7 cellular contexts compared by ENCODE assay signal in genomic region chr3:11140054-11140712, GRCh38. TPM values are rescaled to one million over a fixed set of nuclear protein-coding genes. Genes with fewer than 3 reads are reported as not detected.
DNase-seq lines count a peak whose midpoint lies in the region; ATAC-seq and TF ChIP-seq lines count a peak whose summit lies in the region.

No MANE protein-coding gene starts in this region.

- H3K27ac Mint-ChIP-seq in activated T-helper 1 cell treated with anti-CD3 and anti-CD28 coated beads, Interleukin-12 subunit alpha, Interleukin-12 subunit beta, Interleukin-2, Interleukin-4 antibody, amounts not matched to agents 30 ng/mL and 10 ng/mL and 1 ng/mL, durations not matched to agents 14 hours and 24 hours and 36 hours = peak overlapping the region; percentile 24
- peak overlapping the region in 1 of 10 donors; percentile 9 for H3K27ac Mint-ChIP-seq in naive thymus-derived CD8-positive, alpha-beta T cell

- no peaks in the 10 kb centered on the region for H3K9me3 ChIP-seq in esophagus muscularis mucosa

- no peaks in the 10 kb centered on the region for H3K36me3 Mint-ChIP-seq in activated T-helper 1 cell treated with anti-CD3 and anti-CD28 coated beads, Interleukin-12 subunit alpha, Interleukin-12 subunit beta, Interleukin-2, Interleukin-4 antibody, amounts not matched to agents 30 ng/mL and 10 ng/mL and 1 ng/mL, durations not matched to agents 14 hours and 24 hours and 36 hours (ENCODE audit: low read depth)
- no peaks in the 10 kb centered on the region for H3K36me3 Mint-ChIP-seq in naive thymus-derived CD8-positive, alpha-beta T cell

- TF ChIP-seq POLR2A in esophagus muscularis mucosa (IDR thresholded peaks at IDR 0.05; ENCODE audit: low read depth) = no peak

- H3K9me3 Mint-ChIP-seq in activated T-helper 1 cell treated with anti-CD3 and anti-CD28 coated beads, Interleukin-12 subunit alpha, Interleukin-12 subunit beta, Interleukin-2, Interleukin-4 antibody, amounts not matched to agents 30 ng/mL and 10 ng/mL and 1 ng/mL, durations not matched to agents 14 hours and 24 hours and 36 hours = no peaks in the 10 kb centered on the region
- peaks cover 0 to 5% (median 0%) of the 10 kb centered on the region in 9 donors for H3K9me3 Mint-ChIP-seq in naive thymus-derived CD8-positive, alpha-beta T cell

- POLR2A ChIA-PET in naive thymus-derived CD8-positive, alpha-beta T cell (lab: Charles Lee) = no interaction called here

- no peaks in the 10 kb centered on the region for H3K27me3 ChIP-seq in esophagus muscularis mucosa

- H3K4me1 ChIP-seq in esophagus muscularis mucosa = peaks cover 9 to 38% (median 24%) of the 10 kb centered on the region in 4 donors

- no peak overlapping the region for H3K27ac ChIP-seq in esophagus muscularis mucosa (replicated peaks in 1 of 4)

- H3K4me3 ChIP-seq in esophagus muscularis mucosa = no peak overlapping the region

- intact Hi-C loops in activated T-helper 1 cell treated with anti-CD3 and anti-CD28 coated beads, Interleukin-12 subunit alpha, Interleukin-12 subunit beta, Interleukin-2, Interleukin-4 antibody, amounts not matched to agents 30 ng/mL and 10 ng/mL and 1 ng/mL, durations not matched to agents 14 hours and 24 hours and 36 hours (cut with micrococcal nuclease) = loop anchor here (1.0 kb wide), 1 partner anchor 484 kb away; no protein-coding TSS in a partner anchor
- intact Hi-C loops in esophagus muscularis mucosa (cut with DNase I) = no loop called here

- no peak for TF ChIP-seq CTCF in esophagus muscularis mucosa (IDR thresholded peaks at IDR 0.05)

- DNase-seq in Kasumi-1 (lab: John Stamatoyannopoulos, UW) = peak; percentile 97
- peak; percentile 48 for DNase-seq in activated T-helper 1 cell treated with anti-CD3 and anti-CD28 coated beads, Interleukin-12 subunit alpha, Interleukin-12 subunit beta, Interleukin-2, Interleukin-4 antibody, amounts not matched to agents 30 ng/mL and 10 ng/mL and 1 ng/mL, durations not matched to agents 14 hours and 24 hours and 36 hours (ENCODE audit: low spot score)
- peak in 2 of 10 donors; percentile 30 to 56 for DNase-seq in naive thymus-derived CD8-positive, alpha-beta T cell
- no peak for DNase-seq in NK-92 treated with Interleukin-12 subunit alpha and Interleukin-12 subunit beta, amount 100 ng/mL, for 24 hours (lab: John Stamatoyannopoulos, UW)
- no peak for DNase-seq in esophagus muscularis mucosa (ENCODE audit: extremely low spot score)

- no peak for TF ChIP-seq EP300 in esophagus muscularis mucosa (IDR thresholded peaks at IDR 0.05)

- H3K4me3 Mint-ChIP-seq in activated T-helper 1 cell treated with anti-CD3 and anti-CD28 coated beads, Interleukin-12 subunit alpha, Interleukin-12 subunit beta, Interleukin-2, Interleukin-4 antibody, amounts not matched to agents 30 ng/mL and 10 ng/mL and 1 ng/mL, durations not matched to agents 14 hours and 24 hours and 36 hours = peak overlapping the region; percentile 52
- peak overlapping the region in 2 of 10 donors; percentile 14 to 46 for H3K4me3 Mint-ChIP-seq in naive thymus-derived CD8-positive, alpha-beta T cell

- H3K36me3 ChIP-seq in esophagus muscularis mucosa = no peaks in the 10 kb centered on the region

- peaks cover 22% of the 10 kb centered on the region for H3K4me1 Mint-ChIP-seq in activated T-helper 1 cell treated with anti-CD3 and anti-CD28 coated beads, Interleukin-12 subunit alpha, Interleukin-12 subunit beta, Interleukin-2, Interleukin-4 antibody, amounts not matched to agents 30 ng/mL and 10 ng/mL and 1 ng/mL, durations not matched to agents 14 hours and 24 hours and 36 hours (ENCODE audit: low read depth)
- H3K4me1 Mint-ChIP-seq in naive thymus-derived CD8-positive, alpha-beta T cell = peaks cover 7 to 24% (median 9%) of the 10 kb centered on the region in 4 donors

- ATAC-seq in GM18858 (IDR thresholded peaks at IDR 0.05; ENCODE audit: unreplicated experiment) (peak; percentile 97), GM21619 (IDR thresholded peaks at IDR 0.05; ENCODE audit: unreplicated experiment) (peak; percentile 97)
- ATAC-seq in naive thymus-derived CD8-positive, alpha-beta T cell = peak; percentile 25 to 59

- peaks cover 11% of the 10 kb centered on the region for H3K27me3 Mint-ChIP-seq in activated T-helper 1 cell treated with anti-CD3 and anti-CD28 coated beads, Interleukin-12 subunit alpha, Interleukin-12 subunit beta, Interleukin-2, Interleukin-4 antibody, amounts not matched to agents 30 ng/mL and 10 ng/mL and 1 ng/mL, durations not matched to agents 14 hours and 24 hours and 36 hours (ENCODE audit: insufficient read depth)
- peaks cover 1 to 28% (median 14%) of the 10 kb centered on the region in 5 donors for H3K27me3 Mint-ChIP-seq in naive thymus-derived CD8-positive, alpha-beta T cell

- 40% methylated on average over 13 of the region's 13 CpGs for WGBS in esophagus muscularis mucosa

RNA-seq across cellular contexts. Expression of gene HRH1, which starts 14.1 kb away (rescaled TPM):
- total RNA-seq in activated T-helper 1 cell treated with anti-CD3 and anti-CD28 coated beads, Interleukin-12 subunit alpha, Interleukin-12 subunit beta, Interleukin-2, Interleukin-4 antibody, amounts not matched to agents 30 ng/mL and 10 ng/mL and 1 ng/mL, durations not matched to agents 14 hours and 24 hours and 36 hours = 0.15 and 0.21 TPM in 2 replicates
- total RNA-seq in naive thymus-derived CD8-positive, alpha-beta T cell = not detected
- not detected for polyA plus RNA-seq in naive thymus-derived CD8-positive, alpha-beta T cell
- total RNA-seq in esophagus muscularis mucosa = 10 to 100 TPM in 1 of 4 donors, 1 to 10 TPM in 3; 3.7 to 15.9 (median 5.9) TPM

Comparison
In these comparisons a context has a peak if more than half of its experiments do, and no peak if none do; other contexts are left out.
1. ATAC-seq: peak in every context shown above with its lines; median percentile 97 in GM18858; 97 in GM21619; 42 in naive thymus-derived CD8-positive, alpha-beta T cell.
2. DNase-seq: peak in Kasumi-1 (2 of 2) and activated T-helper 1 cell treated with anti-CD3 and anti-CD28 coated beads, Interleukin-12 subunit alpha, Interleukin-12 subunit beta, Interleukin-2, Interleukin-4 antibody, amounts not matched to agents 30 ng/mL and 10 ng/mL and 1 ng/mL, durations not matched to agents 14 hours and 24 hours and 36 hours (single experiment); none in NK-92 treated with Interleukin-12 subunit alpha and Interleukin-12 subunit beta, amount 100 ng/mL, for 24 hours (single experiment) and esophagus muscularis mucosa (single experiment).